ENCODE assay signal across 9 cellular contexts in genomic region chr1:32876341-32877210, GRCh38. TPM values are rescaled to one million over a fixed set of nuclear protein-coding genes. Genes with fewer than 3 reads are reported as not detected.
DNase-seq lines count a peak whose midpoint lies in the region; ATAC-seq and TF ChIP-seq lines count a peak whose summit lies in the region.
"Had no signal": no experiment of that assay in that cellular context is flagged by ENCODE, and none has a peak within 500 bp of the region (broad histone marks: within the 10 kb centered on the region; RNA-seq: fewer than 3 reads in every experiment).

No MANE protein-coding gene starts in this region.

- H3K79me2 ChIP-seq in MM.1S (ENCODE audit: low read length) (no peaks in the 10 kb centered on the region), mesendoderm (ENCODE audit: control insufficient read depth, insufficient read depth, low read length) (no peaks in the 10 kb centered on the region)

- H3K4me3 ChIP-seq in MM.1S (ENCODE audit: low read length) (no peak overlapping the region), mesendoderm (ENCODE audit: low read length) (no peak overlapping the region), upper lobe of right lung (no peak overlapping the region)
- no peak overlapping the region for H3K4me3 ChIP-seq in effector memory CD4-positive, alpha-beta T cell (ENCODE audit: insufficient read depth, low read depth, low read length, poor library complexity, severe bottlenecking)

- H3K23ac ChIP-seq in mesendoderm (ENCODE audit: low read length), result no peak overlapping the region

- peak; percentile 90 for TF ChIP-seq CTCF in MM.1S (IDR thresholded peaks at IDR 0.05; ENCODE audit: low read length)
- TF ChIP-seq CTCF in upper lobe of right lung (IDR thresholded peaks at IDR 0.05), result peak; percentile 93

- no peak overlapping the region for H4K5ac ChIP-seq in mesendoderm (ENCODE audit: low read length)

- intact Hi-C loops in upper lobe of right lung (cut with DNase I), result no loop called here

- no peak overlapping the region for H4K8ac ChIP-seq in mesendoderm (ENCODE audit: low read depth, low read length)

- H3K79me1 ChIP-seq in mesendoderm (ENCODE audit: low read length), result no peaks in the 10 kb centered on the region

- no peak overlapping the region for H3K18ac ChIP-seq in mesendoderm (ENCODE audit: low read length)

- no peak overlapping the region for H3K9ac ChIP-seq in MM.1S (ENCODE audit: low read length)
- H3K9ac ChIP-seq in mesendoderm (ENCODE audit: low read length), result peak overlapping the region; percentile 4

- peak; percentile 92 for ATAC-seq in upper lobe of right lung
- ATAC-seq in GM19035 (IDR thresholded peaks at IDR 0.05; ENCODE audit: unreplicated experiment), result no peak

- H3K4me1 ChIP-seq in MM.1S (ENCODE audit: low read length) (no peaks in the 10 kb centered on the region), mesendoderm (ENCODE audit: control insufficient read depth, low read depth, low read length) (peaks cover 10% of the 10 kb centered on the region), upper lobe of right lung (peaks cover 4% of the 10 kb centered on the region)
- H3K4me1 ChIP-seq in effector memory CD4-positive, alpha-beta T cell (ENCODE audit: control insufficient read depth, insufficient read depth, low read length, poor library complexity, severe bottlenecking), result peaks cover 4% of the 10 kb centered on the region

- H3K4me2 ChIP-seq in MM.1S (ENCODE audit: low read depth, low read length) (no peak overlapping the region), mesendoderm (ENCODE audit: low read length) (no peak overlapping the region)

- H3F3A ChIP-seq in MM.1S (ENCODE audit: insufficient read depth, low read length), result no peaks in the 10 kb centered on the region

- no peak overlapping the region for H3K4ac ChIP-seq in mesendoderm (ENCODE audit: low read depth, low read length)

- H3K36me3 ChIP-seq in MM.1S (replicated peaks; ENCODE audit: insufficient read depth, low read length), result no peaks in the 10 kb centered on the region
- H3K36me3 ChIP-seq in effector memory CD4-positive, alpha-beta T cell (ENCODE audit: control insufficient read depth, insufficient read depth, low read length), result no peaks in the 10 kb centered on the region
- no peaks in the 10 kb centered on the region for H3K36me3 ChIP-seq in mesendoderm (ENCODE audit: control insufficient read depth, insufficient read depth, low read length)
- no peaks in the 10 kb centered on the region for H3K36me3 ChIP-seq in upper lobe of right lung

- no peak overlapping the region for H3K56ac ChIP-seq in mesendoderm (ENCODE audit: low read length)

- H2AK5ac ChIP-seq in mesendoderm (ENCODE audit: low read length), result no peak overlapping the region

- no peak overlapping the region for H2AFZ ChIP-seq in MM.1S (ENCODE audit: low read length)

- DNase-seq in NCI-H524 (lab: John Stamatoyannopoulos, UW) (peak; percentile 42 to 68), NCI-H524 treated with DMSO at 0.1 percent for 48 hours (lab: John Stamatoyannopoulos, UW) (no peak), MM.1S (peak; percentile 55), mesendoderm (peak; percentile 60), upper lobe of right lung (peak; percentile 85)
- DNase-seq in activated CD4-positive, alpha-beta T cell treated with anti-CD3 and anti-CD28 coated beads for 4 hours, result peak; percentile 46 to 56
- peak; percentile 14 to 36 (median 27) for DNase-seq in effector memory CD4-positive, alpha-beta T cell

- no peaks in the 10 kb centered on the region for H3K9me2 ChIP-seq in MM.1S (replicated peaks; ENCODE audit: insufficient read depth, low read length)

- no CpG with 5 or more reads among the region's 16 CpGs for WGBS in mesendoderm (ENCODE audit: extremely low coverage, insufficient coverage, low lambda C conversion rate)

- H3K27ac ChIP-seq in MM.1S (ENCODE audit: low read length) (no peak overlapping the region), mesendoderm (ENCODE audit: low read depth, low read length) (no peak overlapping the region), upper lobe of right lung (no peak overlapping the region)
- H3K27ac ChIP-seq in effector memory CD4-positive, alpha-beta T cell (ENCODE audit: insufficient read depth, low read length, poor library complexity, severe bottlenecking), result no peak overlapping the region

- H4K20me1 ChIP-seq in MM.1S (ENCODE audit: insufficient read depth, low read length), result no peaks in the 10 kb centered on the region

- H2BK5ac ChIP-seq in mesendoderm (ENCODE audit: low read length), result no peak overlapping the region

- H2BK15ac ChIP-seq in mesendoderm (replicated peaks; ENCODE audit: low read depth), result no peak overlapping the region

- H3K27me3 ChIP-seq in MM.1S (replicated peaks; ENCODE audit: insufficient read depth, low read length) (peaks cover 5% of the 10 kb centered on the region), mesendoderm (ENCODE audit: insufficient read depth, low read length, poor library complexity) (no peaks in the 10 kb centered on the region), upper lobe of right lung (peaks cover 26% of the 10 kb centered on the region)
- H3K27me3 ChIP-seq in effector memory CD4-positive, alpha-beta T cell (replicated peaks; ENCODE audit: control insufficient read depth, insufficient read depth, low read length, poor library complexity, severe bottlenecking), result peaks cover 7% of the 10 kb centered on the region

- no peak overlapping the region for H2BK120ac ChIP-seq in mesendoderm (ENCODE audit: low read depth, low read length)

- H3K9me3 ChIP-seq in MM.1S (replicated peaks; ENCODE audit: insufficient read depth, low read length) (no peaks in the 10 kb centered on the region), upper lobe of right lung (no peaks in the 10 kb centered on the region)
- no peaks in the 10 kb centered on the region for H3K9me3 ChIP-seq in effector memory CD4-positive, alpha-beta T cell (ENCODE audit: control insufficient read depth, low read length)

RNA-seq across cellular contexts. Expression of gene FNDC5, which starts 5.9 kb away (rescaled TPM):
- 0.63 TPM for polyA plus RNA-seq in mesendoderm (2013, experiment 1 of 2)
- 0.84 TPM for polyA plus RNA-seq in mesendoderm (2013, experiment 2 of 2)
- 1.5 TPM for total RNA-seq in upper lobe of right lung

RNA-seq across cellular contexts. Expression of gene HPCA, which starts 9.7 kb away (rescaled TPM):
- polyA plus RNA-seq in mesendoderm (2013, experiment 1 of 2), result 0.58 TPM
- polyA plus RNA-seq in mesendoderm (2013, experiment 2 of 2), result 0.95 TPM
- not detected for total RNA-seq in upper lobe of right lung
- total RNA-seq: urinary bladder had no signal

RNA-seq across cellular contexts. Expression of gene TMEM54, which starts 24.6 kb away (rescaled TPM):
- polyA plus RNA-seq in mesendoderm (2013, experiment 1 of 2), result 8.4 TPM
- polyA plus RNA-seq in mesendoderm (2013, experiment 2 of 2), result 8.0 TPM
- total RNA-seq in upper lobe of right lung, result 41.9 TPM

RNA-seq across cellular contexts. Expression of gene S100PBP, which starts 59.1 kb away (rescaled TPM):
- 15.2 TPM for polyA plus RNA-seq in mesendoderm (2013, experiment 1 of 2)
- 15.5 TPM for polyA plus RNA-seq in mesendoderm (2013, experiment 2 of 2)
- 34.9 TPM for total RNA-seq in upper lobe of right lung

RNA-seq across cellular contexts. Expression of gene YARS1, which starts 59.4 kb away (rescaled TPM):
- 217 TPM for polyA plus RNA-seq in mesendoderm (2013, experiment 1 of 2)
- polyA plus RNA-seq in mesendoderm (2013, experiment 2 of 2), result 220 TPM
- 111 TPM for total RNA-seq in upper lobe of right lung
